8 cellular contexts compared by ENCODE assay signal in the genomic region with DNA sequence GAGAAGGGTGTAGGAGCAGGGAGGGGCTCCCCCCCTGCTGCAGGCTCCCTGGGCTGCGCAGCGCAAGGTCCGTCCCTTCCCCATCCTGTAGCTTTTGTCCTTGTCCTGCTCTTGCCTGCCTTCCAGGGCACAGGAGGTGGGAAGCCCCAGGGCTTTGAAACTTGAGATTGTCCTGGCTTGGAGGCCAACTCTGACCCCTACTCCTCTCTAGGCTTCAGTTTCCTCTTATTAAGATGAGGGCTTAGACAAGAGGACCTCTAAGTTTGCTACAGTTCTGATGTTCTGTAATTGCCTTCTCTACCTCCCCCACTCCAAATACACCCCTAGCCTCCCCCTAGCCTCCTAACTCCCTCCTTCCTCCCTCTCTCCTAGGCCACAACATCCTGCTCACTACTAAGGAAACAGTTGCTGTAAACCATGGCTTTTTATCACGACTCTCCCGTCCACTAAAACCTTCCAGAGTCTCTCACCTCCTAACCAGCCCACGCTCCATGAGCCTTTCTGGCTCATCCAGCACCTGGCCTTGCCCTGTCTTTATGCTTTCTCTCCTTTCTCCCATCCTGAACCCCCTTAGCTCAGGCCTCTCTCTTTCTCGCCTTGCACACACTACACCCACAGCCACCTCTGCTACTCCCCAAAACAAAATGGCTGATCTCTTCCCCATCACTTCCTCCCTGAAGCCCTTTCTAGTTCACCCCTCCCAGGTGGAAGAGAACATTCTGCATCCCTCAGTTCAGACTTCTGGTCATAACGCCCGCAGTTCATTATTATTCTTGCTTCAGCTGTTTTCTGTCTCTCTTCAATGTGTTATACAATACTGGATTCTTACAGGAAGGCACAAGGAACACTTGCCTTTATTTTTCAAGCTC. TPM values are rescaled to one million over a fixed set of nuclear protein-coding genes. Genes with fewer than 3 reads are reported as not detected.
DNase-seq lines count a peak whose midpoint lies in the region; ATAC-seq and TF ChIP-seq lines count a peak whose summit lies in the region.

No MANE protein-coding gene starts in this region.

- ATAC-seq in HG02759 (IDR thresholded peaks at IDR 0.05; ENCODE audit: unreplicated experiment) (peak; percentile 29), GM19452 (IDR thresholded peaks at IDR 0.05; ENCODE audit: unreplicated experiment) (no peak)

- no peak for TF ChIP-seq EP300 in suprapubic skin (IDR thresholded peaks at IDR 0.05)

- H3K9me3 ChIP-seq in Caco-2 (no peaks in the 10 kb centered on the region), iPS-18c (ENCODE audit: control insufficient read depth, insufficient read depth, low read length) (peaks cover 2% of the 10 kb centered on the region), suprapubic skin (no peaks in the 10 kb centered on the region)

- no peak for DNase-seq in Caco-2
- DNase-seq in activated T-helper 2 cell treated with anti-CD3 and anti-CD28 coated beads, Interferon-gamma antibody, Interleukin-2, Interleukin-4, amounts not matched to agents 10 μg/mL and 5 μg/mL and 100 μg/mL, durations not matched to agents 14 hours and 24 hours and 36 hours (ENCODE audit: low spot score): no peak
- DNase-seq in suprapubic skin (ENCODE audit: low spot score in 2 of 2): no peak
- no peak for DNase-seq in NCI-H2081 treated with DMSO at 0.1 percent for 48 hours (lab: John Stamatoyannopoulos, UW)
- no peak for DNase-seq in C1 segment of cervical spinal cord (lab: John Stamatoyannopoulos, UW)

- H3K4me1 ChIP-seq in Caco-2 (no peaks in the 10 kb centered on the region), suprapubic skin (peaks cover 18% of the 10 kb centered on the region)

- peak overlapping the region; percentile 63 for H3K4me3 Mint-ChIP-seq in Caco-2 (ENCODE audit: unreplicated experiment)
- peak overlapping the region; percentile 89 for H3K4me3 Mint-ChIP-seq in activated T-helper 2 cell treated with anti-CD3 and anti-CD28 coated beads, Interferon-gamma antibody, Interleukin-2, Interleukin-4, amounts not matched to agents 10 μg/mL and 5 μg/mL and 100 μg/mL, durations not matched to agents 14 hours and 24 hours and 36 hours (ENCODE audit: low read depth)

- H3K27ac ChIP-seq in suprapubic skin: peak overlapping the region; percentile 14

- BruUV-seq in Caco-2 (replicated peaks; lab: Mats Ljungman, UMichigan): no TSS peak

- H3K4me3 ChIP-seq in Caco-2 (ENCODE audit: low read depth, low read length) (no peak overlapping the region), iPS-18c (ENCODE audit: insufficient read depth, low read depth, low read length) (peak overlapping the region; percentile 62; the same call in 1 of the 2 replicates), suprapubic skin (peak overlapping the region; percentile 53)

- H3K36me3 Mint-ChIP-seq in Caco-2 (ENCODE audit: insufficient read depth, unreplicated experiment): no peaks in the 10 kb centered on the region
- H3K36me3 Mint-ChIP-seq in activated T-helper 2 cell treated with anti-CD3 and anti-CD28 coated beads, Interferon-gamma antibody, Interleukin-2, Interleukin-4, amounts not matched to agents 10 μg/mL and 5 μg/mL and 100 μg/mL, durations not matched to agents 14 hours and 24 hours and 36 hours (ENCODE audit: low read depth): no peaks in the 10 kb centered on the region

- CTCF ChIA-PET in Caco-2 (lab: Charles Lee): interaction anchor here (1.1 kb wide), 1 partner anchor 12 kb away, joined by 3 read pairs; no protein-coding TSS in a partner anchor

- intact Hi-C loops in Caco-2 (cut with micrococcal nuclease; ENCODE audit: unreplicated experiment): loop anchor here (5.0 kb wide), 1 partner anchor 38 kb away; no protein-coding TSS in a partner anchor
- intact Hi-C loops in activated T-helper 2 cell treated with anti-CD3 and anti-CD28 coated beads, Interferon-gamma antibody, Interleukin-2, Interleukin-4, amounts not matched to agents 10 μg/mL and 5 μg/mL and 100 μg/mL, durations not matched to agents 14 hours and 24 hours and 36 hours (cut with micrococcal nuclease): loop anchor here (1.0 kb wide), 2 partner anchors 38 to 43 kb away; partner anchors contain the start of genes NFYA and OARD1

- H3K36me3 ChIP-seq in Caco-2 (ENCODE audit: control insufficient read depth, insufficient read depth, low read length): no peaks in the 10 kb centered on the region
- no peaks in the 10 kb centered on the region for H3K36me3 ChIP-seq in suprapubic skin

- H3K27me3 ChIP-seq in Caco-2 (replicated peaks; ENCODE audit: control insufficient read depth, insufficient read depth, low read length) (no peaks in the 10 kb centered on the region), suprapubic skin (no peaks in the 10 kb centered on the region)

- no peak overlapping the region for H3K27ac Mint-ChIP-seq in Caco-2 (ENCODE audit: unreplicated experiment)
- H3K27ac Mint-ChIP-seq in activated T-helper 2 cell treated with anti-CD3 and anti-CD28 coated beads, Interferon-gamma antibody, Interleukin-2, Interleukin-4, amounts not matched to agents 10 μg/mL and 5 μg/mL and 100 μg/mL, durations not matched to agents 14 hours and 24 hours and 36 hours: peak overlapping the region; percentile 94

- 58% methylated on average over 9 of the region's 9 CpGs for WGBS in suprapubic skin

- TF ChIP-seq CTCF in Caco-2 (IDR thresholded peaks at IDR 0.05; ENCODE audit: insufficient read depth in 1 of 2, low read depth in 1 of 2, low read length in 1 of 2, severe bottlenecking in 1 of 2, unreplicated experiment in 1 of 2): no peak
- TF ChIP-seq CTCF in suprapubic skin (IDR thresholded peaks at IDR 0.05): no peak

- H3K4me1 Mint-ChIP-seq in Caco-2 (ENCODE audit: low read depth, unreplicated experiment): peaks cover 6% of the 10 kb centered on the region
- H3K4me1 Mint-ChIP-seq in activated T-helper 2 cell treated with anti-CD3 and anti-CD28 coated beads, Interferon-gamma antibody, Interleukin-2, Interleukin-4, amounts not matched to agents 10 μg/mL and 5 μg/mL and 100 μg/mL, durations not matched to agents 14 hours and 24 hours and 36 hours (ENCODE audit: low read depth): peaks cover 19% of the 10 kb centered on the region

- no peaks in the 10 kb centered on the region for H3K27me3 Mint-ChIP-seq in Caco-2 (ENCODE audit: insufficient read depth, unreplicated experiment)
- no peaks in the 10 kb centered on the region for H3K27me3 Mint-ChIP-seq in activated T-helper 2 cell treated with anti-CD3 and anti-CD28 coated beads, Interferon-gamma antibody, Interleukin-2, Interleukin-4, amounts not matched to agents 10 μg/mL and 5 μg/mL and 100 μg/mL, durations not matched to agents 14 hours and 24 hours and 36 hours (ENCODE audit: low read depth)

- H3K9me3 Mint-ChIP-seq in Caco-2 (ENCODE audit: unreplicated experiment): no peaks in the 10 kb centered on the region
- H3K9me3 Mint-ChIP-seq in activated T-helper 2 cell treated with anti-CD3 and anti-CD28 coated beads, Interferon-gamma antibody, Interleukin-2, Interleukin-4, amounts not matched to agents 10 μg/mL and 5 μg/mL and 100 μg/mL, durations not matched to agents 14 hours and 24 hours and 36 hours: no peaks in the 10 kb centered on the region

- no peak for TF ChIP-seq POLR2A in suprapubic skin (IDR thresholded peaks at IDR 0.05)

- POLR2A ChIA-PET in Caco-2 (lab: Charles Lee): no interaction called here

RNA-seq across cellular contexts. Expression of gene UNC5CL, which starts 10.2 kb away (rescaled TPM):
- total RNA-seq in Caco-2 (2022) (4.5 and 5.5 TPM in 2 replicates), suprapubic skin (1 to 10 TPM in 2 of 4 donors, under 1 TPM in 2; 0.19 to 6.9 (median 1.4) TPM)
- total RNA-seq in activated T-helper 2 cell treated with anti-CD3 and anti-CD28 coated beads, Interferon-gamma antibody, Interleukin-2, Interleukin-4, amounts not matched to agents 10 μg/mL and 5 μg/mL and 100 μg/mL, durations not matched to agents 14 hours and 24 hours and 36 hours: 1.1 and 1.6 TPM in 2 replicates

RNA-seq across cellular contexts. Expression of gene TSPO2, which starts 13.4 kb away (rescaled TPM):
- total RNA-seq in Caco-2 (2022): 0.49 and 0.61 TPM in 2 replicates
- total RNA-seq in activated T-helper 2 cell treated with anti-CD3 and anti-CD28 coated beads, Interferon-gamma antibody, Interleukin-2, Interleukin-4, amounts not matched to agents 10 μg/mL and 5 μg/mL and 100 μg/mL, durations not matched to agents 14 hours and 24 hours and 36 hours: not detected in 2 replicates
- not detected for total RNA-seq in suprapubic skin

RNA-seq across cellular contexts. Expression of gene APOBEC2, which starts 24.1 kb away (rescaled TPM):
- total RNA-seq in Caco-2 (2022) (2.5 and 4.8 TPM in 2 replicates), suprapubic skin (not detected)
- not detected in 2 replicates for total RNA-seq in activated T-helper 2 cell treated with anti-CD3 and anti-CD28 coated beads, Interferon-gamma antibody, Interleukin-2, Interleukin-4, amounts not matched to agents 10 μg/mL and 5 μg/mL and 100 μg/mL, durations not matched to agents 14 hours and 24 hours and 36 hours

RNA-seq across cellular contexts. Expression of gene OARD1, which starts 43.3 kb away (rescaled TPM):
- total RNA-seq in Caco-2 (2022): 35.5 and 38.0 TPM in 2 replicates
- 28.0 and 33.7 TPM in 2 replicates for total RNA-seq in activated T-helper 2 cell treated with anti-CD3 and anti-CD28 coated beads, Interferon-gamma antibody, Interleukin-2, Interleukin-4, amounts not matched to agents 10 μg/mL and 5 μg/mL and 100 μg/mL, durations not matched to agents 14 hours and 24 hours and 36 hours
- 10 to 100 TPM; 11.3 to 29.9 (median 20.6) TPM for total RNA-seq in suprapubic skin

RNA-seq across cellular contexts. Expression of gene NFYA, which starts 43.9 kb away (rescaled TPM):
- 25.7 and 27.7 TPM in 2 replicates for total RNA-seq in Caco-2 (2022)
- total RNA-seq in activated T-helper 2 cell treated with anti-CD3 and anti-CD28 coated beads, Interferon-gamma antibody, Interleukin-2, Interleukin-4, amounts not matched to agents 10 μg/mL and 5 μg/mL and 100 μg/mL, durations not matched to agents 14 hours and 24 hours and 36 hours: 28.1 and 28.2 TPM in 2 replicates
- 10 to 100 TPM; 19.7 to 33.0 (median 24.2) TPM for total RNA-seq in suprapubic skin
